In the genomic region with DNA sequence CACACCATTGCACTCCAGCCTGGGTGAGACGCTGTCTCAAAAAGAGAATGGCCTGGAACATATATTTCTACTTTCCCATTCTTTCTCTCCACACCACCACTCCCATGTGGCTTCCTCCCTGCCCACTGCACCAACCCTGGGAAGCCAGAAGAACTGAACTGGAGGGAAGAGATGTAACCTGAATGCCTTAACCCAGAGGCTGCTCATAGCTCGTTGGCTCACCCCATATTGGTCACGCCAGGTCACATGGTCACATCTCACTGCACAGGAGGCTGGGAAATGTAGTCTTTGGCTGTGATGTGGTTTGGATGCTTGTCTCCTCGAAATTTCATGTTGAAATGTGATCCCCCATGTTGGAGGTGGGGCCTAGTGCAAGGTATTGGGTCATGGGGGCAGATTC, we compare ENCODE assay signal across 11 cellular contexts.
DNase-seq lines count a peak whose midpoint lies in the region; ATAC-seq, FAIRE-seq and TF ChIP-seq lines count a peak whose summit lies in the region.
"Had no signal": no experiment of that assay in that cellular context is flagged by ENCODE, and none has a peak within 500 bp of the region (broad histone marks: within the 10 kb centered on the region; RNA-seq: fewer than 3 reads in every experiment).

No MANE protein-coding gene starts in this region.

- no peak overlapping the region for H3K27ac ChIP-seq in RWPE2 (ENCODE audit: poor library complexity, severe bottlenecking)
- H3K27ac ChIP-seq: vagina had no signal

- no peaks in the 10 kb centered on the region for H3K36me3 ChIP-seq in RWPE2 (ENCODE audit: low read depth)
- H3K36me3 ChIP-seq: vagina had no signal

- no peaks in the 10 kb centered on the region for H3K9me3 ChIP-seq in RWPE2 (ENCODE audit: severe bottlenecking)
- H3K9me3 ChIP-seq: vagina had no signal

- TF ChIP-seq CTCF in RWPE2 (IDR thresholded peaks at IDR 0.05; ENCODE audit: poor library complexity, severe bottlenecking): no peak

- TF ChIP-seq POLR2A in H54 (IDR thresholded peaks at IDR 0.05; ENCODE audit: low read depth, low read length): no peak

- DNase-seq in DMS114 treated with DMSO at 0.1 percent for 48 hours (lab: John Stamatoyannopoulos, UW; ENCODE audit: unreplicated experiment) (peak; percentile 5), H54 (ENCODE audit: insufficient read length, low spot score) (peak; percentile 55), RWPE2 (ENCODE audit: low spot score) (peak; percentile 29), iPS-NIHi11 (ENCODE audit: low spot score) (peak; percentile 78), NOMO-1 treated with dmso at 0.1 percent for 144 hours (lab: John Stamatoyannopoulos, UW; ENCODE audit: unreplicated experiment) (no peak), DMS79 (lab: John Stamatoyannopoulos, UW) (no peak), epidermal melanocyte (ENCODE audit: insufficient read length, low spot score) (no peak)
- DNase-seq: NCI-H2227 treated with DMSO at 0.1 percent for 48 hours, right cardiac atrium had no signal

- no peak for FAIRE-seq in H54 (lab: Jason Lieb, UNC)

- H3K4me1 ChIP-seq in RWPE2 (ENCODE audit: insufficient read depth, poor library complexity, severe bottlenecking): no peaks in the 10 kb centered on the region
- H3K4me1 ChIP-seq: vagina had no signal

- ATAC-seq in RWPE2 (ENCODE audit: low read depth) (peak; percentile 48; the same call in 2 of the 3 replicates), GM19463 (IDR thresholded peaks at IDR 0.05; ENCODE audit: unreplicated experiment) (no peak)

- H3K27me3 ChIP-seq in RWPE2 (ENCODE audit: insufficient read depth, poor library complexity, severe bottlenecking): no peaks in the 10 kb centered on the region
- H3K27me3 ChIP-seq: vagina had no signal

- H3K4me3 ChIP-seq in RWPE2 (ENCODE audit: severe bottlenecking): no peak overlapping the region
- H3K4me3 ChIP-seq: vagina had no signal

Comparison
In these comparisons a context has a peak if more than half of its experiments do, and no peak if none do; other contexts are left out.
1. DNase-seq: peak in DMS114 treated with DMSO at 0.1 percent for 48 hours (single experiment), H54 (single experiment), RWPE2 (single experiment) and iPS-NIHi11 (single experiment); none in NOMO-1 treated with dmso at 0.1 percent for 144 hours (single experiment), DMS79 (single experiment) and epidermal melanocyte (single experiment).